1 cellular context compared by ENCODE assay signal in genomic region chr6:105810105-105810921, GRCh38.
TF ChIP-seq lines count a peak whose summit lies in the region.

No MANE protein-coding gene starts in this region.

TF ChIP-seq in A549, 52 proteins besides CTCF, POLR2A, EP300 and RAD21 (continued from another document):
- TF ChIP-seq USF2 (IDR thresholded peaks at IDR 0.05) (no peak), GATA3 (IDR thresholded peaks at IDR 0.05; ENCODE audit: borderline replicate concordance) (peak; percentile 46; the same call in 1 of the 2 replicates), TP53 (CRISPR knock-in tag; IDR thresholded peaks at IDR 0.05) (no peak), RNF2 (IDR thresholded peaks at IDR 0.05; ENCODE audit: borderline replicate concordance, low read depth) (no peak), ATOH8 (CRISPR knock-in tag; IDR thresholded peaks at IDR 0.05; ENCODE audit: low read depth) (0 out of 2 replicates have a peak, but pooled peaks have one; percentile 44), BCL3 (IDR thresholded peaks at IDR 0.05) (no peak), JUN (IDR thresholded peaks at IDR 0.05) (no peak)
